ENCODE assay signal across 1 cellular context in genomic region chr20:62143118-62143975, GRCh38.
A peak's percentile ranks its signal among the peaks of the same experiment; 100 is the strongest.
TF ChIP-seq lines count a peak whose summit lies in the region.

Gene PSMA7 (minus strand): TSS chr20:62143394. CDS start chr20:62143303, 91 bp downstream.
Gene SS18L1 (plus strand): TSS chr20:62143769. CDS start chr20:62143821, 52 bp downstream.

TF ChIP-seq in HepG2, 621 proteins besides CTCF, POLR2A, EP300 and RAD21 (continued from another document and continues in another):
- TF ChIP-seq ARID4A (CRISPR knock-in tag; IDR thresholded peaks at IDR 0.05; ENCODE audit: borderline replicate concordance) (peak; percentile 91; the same call in 1 of the 2 replicates), NFKB2 (CRISPR knock-in tag; IDR thresholded peaks at IDR 0.05; ENCODE audit: borderline replicate concordance) (peak; percentile 74; the same call in 1 of the 2 replicates), CENPBD1 (CRISPR knock-in tag; IDR thresholded peaks at IDR 0.05; ENCODE audit: borderline replicate concordance, low read depth) (no peak), EZH2 (conservative IDR thresholded peaks at IDR 0.05; ENCODE audit: low read depth, low read length) (no peak), HNRNPK (IDR thresholded peaks at IDR 0.05; ENCODE audit: low read depth, low read length, poor library complexity, severe bottlenecking) (no peak), ZNF629 (CRISPR knock-in tag; conservative IDR thresholded peaks at IDR 0.05) (no peak), MEIS2 (CRISPR knock-in tag; IDR thresholded peaks at IDR 0.05) (peak; percentile 81), AGO2 (optimal IDR thresholded peaks at IDR 0.05; ENCODE audit: low read depth, low read length) (no peak), ZNF574 (CRISPR knock-in tag; IDR thresholded peaks at IDR 0.05) (peak; percentile 87), ZIK1 (CRISPR knock-in tag; IDR thresholded peaks at IDR 0.05; ENCODE audit: borderline replicate concordance, low read depth) (no peak; the same call in 1 of the 2 replicates), ZNF720 (CRISPR knock-in tag; IDR thresholded peaks at IDR 0.05) (no peak; the same call in 1 of the 2 replicates), PHF8 (CRISPR knock-in tag; IDR thresholded peaks at IDR 0.05) (peak; percentile 98), GTF3A (CRISPR knock-in tag; conservative IDR thresholded peaks at IDR 0.05) (no peak), ZNF251 (CRISPR knock-in tag; IDR thresholded peaks at IDR 0.05) (no peak), ATF5 (CRISPR knock-in tag; IDR thresholded peaks at IDR 0.05; ENCODE audit: low read depth) (peak; percentile 73; the same call in 1 of the 2 replicates), HDAC6 (IDR thresholded peaks at IDR 0.05; ENCODE audit: low read depth, low read length) (no peak), ZSCAN29 (CRISPR knock-in tag; conservative IDR thresholded peaks at IDR 0.05) (0 out of 2 replicates have a peak, but pooled peaks have one; percentile 42), IRF9 (CRISPR knock-in tag; IDR thresholded peaks at IDR 0.05; ENCODE audit: borderline replicate concordance) (peak; percentile 61; the same call in 1 of the 2 replicates), RFX3 (CRISPR knock-in tag; IDR thresholded peaks at IDR 0.05) (no peak), SNAPC2 (CRISPR knock-in tag; IDR thresholded peaks at IDR 0.05) (no peak), ARID5B (CRISPR knock-in tag; IDR thresholded peaks at IDR 0.05) (peak; percentile 65), TP53 (CRISPR knock-in tag; conservative IDR thresholded peaks at IDR 0.05) (no peak), POLR2AphosphoS2 (IDR thresholded peaks at IDR 0.05; ENCODE audit: low read depth, low read length) (no peak), RBAK (CRISPR knock-in tag; IDR thresholded peaks at IDR 0.05) (no peak), ZNF263 (CRISPR knock-in tag; IDR thresholded peaks at IDR 0.05) (peak; percentile 34), ZFAT (CRISPR knock-in tag; conservative IDR thresholded peaks at IDR 0.05) (no peak), ZNF564 (CRISPR knock-in tag; IDR thresholded peaks at IDR 0.05) (peak; percentile 98), GZF1 (CRISPR knock-in tag; IDR thresholded peaks at IDR 0.05) (no peak), ZSCAN5A (CRISPR knock-in tag; IDR thresholded peaks at IDR 0.05; ENCODE audit: borderline replicate concordance) (no peak), SRSF9 (IDR thresholded peaks at IDR 0.05; ENCODE audit: borderline replicate concordance, insufficient read depth, low read depth, low read length, poor library complexity, severe bottlenecking) (no peak), SIX4 (CRISPR knock-in tag; IDR thresholded peaks at IDR 0.05) (no peak), GTF2F1 (IDR thresholded peaks at IDR 0.05; ENCODE audit: low read length) (no peak), FOXO1 (CRISPR knock-in tag; IDR thresholded peaks at IDR 0.05) (no peak), TOPORS (CRISPR knock-in tag; IDR thresholded peaks at IDR 0.05) (peak; percentile 96), ZNF383 (CRISPR knock-in tag; IDR thresholded peaks at IDR 0.05; ENCODE audit: borderline replicate concordance) (no peak), E2F1 (CRISPR knock-in tag; IDR thresholded peaks at IDR 0.05) (no peak), ZNF570 (CRISPR knock-in tag; IDR thresholded peaks at IDR 0.05; ENCODE audit: borderline replicate concordance) (no peak), CAMTA2 (CRISPR knock-in tag; IDR thresholded peaks at IDR 0.05; ENCODE audit: borderline replicate concordance) (0 out of 2 replicates have a peak, but pooled peaks have one; percentile 1), ZNF513 (CRISPR knock-in tag; conservative IDR thresholded peaks at IDR 0.05) (no peak), MLLT10 (CRISPR knock-in tag; IDR thresholded peaks at IDR 0.05) (no peak), THAP11 (CRISPR knock-in tag; IDR thresholded peaks at IDR 0.05) (peak; percentile 83), ZNF572 (CRISPR knock-in tag; IDR thresholded peaks at IDR 0.05) (no peak), IKZF1 (IDR thresholded peaks at IDR 0.05) (no peak), PATZ1 (CRISPR knock-in tag; IDR thresholded peaks at IDR 0.05) (peak; percentile 25), XBP1 (CRISPR knock-in tag; IDR thresholded peaks at IDR 0.05) (no peak)
